ENCODE assay signal across 20 cellular contexts in the genomic region with DNA sequence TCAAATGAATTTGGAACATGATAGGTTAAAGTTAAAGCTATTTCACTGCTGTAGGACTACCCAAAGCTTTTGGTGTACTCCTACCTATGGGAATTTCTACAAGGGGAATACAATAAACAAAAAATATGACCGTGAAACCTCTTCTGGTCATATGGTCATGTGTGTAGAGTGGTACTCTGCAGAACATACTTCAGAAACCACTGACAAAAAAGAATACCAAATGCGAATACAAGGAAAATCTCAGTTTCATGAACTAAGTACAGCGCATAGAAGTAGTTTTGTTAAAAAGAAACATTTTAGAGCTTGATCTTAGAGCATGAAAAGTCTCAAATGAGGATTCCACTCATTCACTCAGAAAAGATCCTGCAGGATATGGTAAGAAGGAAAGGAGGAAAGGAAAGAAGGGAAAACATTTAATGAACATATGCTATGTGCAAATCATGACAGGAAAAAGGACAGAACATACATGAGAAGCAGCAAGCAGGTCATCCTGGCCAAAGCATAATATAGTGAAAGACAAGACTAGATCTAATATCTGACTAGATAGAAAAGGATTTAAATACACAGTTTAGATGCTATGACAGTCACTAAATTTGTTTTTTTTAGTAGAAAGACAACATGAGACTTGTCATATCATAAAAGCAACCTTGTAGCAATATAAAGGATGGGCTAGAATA.
"Had no signal": no experiment of that assay in that cellular context is flagged by ENCODE, and none has a peak within 500 bp of the region (broad histone marks: within the 10 kb centered on the region; RNA-seq: fewer than 3 reads in every experiment).

No MANE protein-coding gene starts in this region.

- ATAC-seq: activated CD4-positive, alpha-beta T cell treated with anti-CD3 and anti-CD28 coated beads for 36 hours; activated CD8-positive, alpha-beta T cell treated with anti-CD3 and anti-CD28 coated beads, Interleukin-2, amount 10 ng/mL, durations not matched to agents 7 days and 5 days; Right ventricle myocardium inferior; T-cell had no signal

- H3K27ac Mint-ChIP-seq: activated CD4-positive, alpha-beta T cell treated with anti-CD3 and anti-CD28 coated beads for 36 hours; activated CD8-positive, alpha-beta T cell treated with anti-CD3 and anti-CD28 coated beads, Interleukin-2, amount 10 ng/mL, durations not matched to agents 7 days and 5 days; T-cell had no signal

- DNase-seq: activated CD4-positive, alpha-beta T cell treated with anti-CD3 and anti-CD28 coated beads for 36 hours; activated CD4-positive, alpha-beta T cell treated with anti-CD3 and anti-CD28 coated beads, Interleukin-2, amount 50 U/mL, for 1 hour; activated CD8-positive, alpha-beta memory T cell treated with anti-CD3 and anti-CD28 coated beads, Interleukin-2, amount 50 U/mL, for 48 hours; activated CD8-positive, alpha-beta T cell treated with anti-CD3 and anti-CD28 coated beads, Interleukin-2, amount 10 ng/mL, durations not matched to agents 7 days and 5 days; activated naive CD4-positive, alpha-beta T cell treated with anti-CD3 and anti-CD28 coated beads, Interleukin-2, amount 50 U/mL, for 16 hours; activated T-cell treated with anti-CD3 and anti-CD28 coated beads, Interleukin-2, amount 50 U/mL, for 1 hour; brain microvascular endothelial cell; NCI-H146; NCI-H187 treated with DMSO at 0.1 percent for 48 hours; NCI-H2171; NCI-H226; NCI-H510A; NCI-H526 treated with DMSO at 0.1 percent for 48 hours; NCI-H82; RPMI8226; T-cell had no signal

- H3K9me3 Mint-ChIP-seq: T-cell had no signal

- H3K4me3 Mint-ChIP-seq: activated CD4-positive, alpha-beta T cell treated with anti-CD3 and anti-CD28 coated beads for 36 hours; activated CD8-positive, alpha-beta T cell treated with anti-CD3 and anti-CD28 coated beads, Interleukin-2, amount 10 ng/mL, durations not matched to agents 7 days and 5 days; T-cell had no signal

- H3K27ac ChIP-seq: brain microvascular endothelial cell, cardiac muscle cell, SK-N-MC, VCaP had no signal

- H3K4me1 Mint-ChIP-seq: activated CD4-positive, alpha-beta T cell treated with anti-CD3 and anti-CD28 coated beads for 36 hours had no signal

- H3K27me3 ChIP-seq: brain microvascular endothelial cell, cardiac muscle cell had no signal

- H3K27me3 Mint-ChIP-seq: activated CD4-positive, alpha-beta T cell treated with anti-CD3 and anti-CD28 coated beads for 36 hours; T-cell had no signal
